ENCODE assay signal across 18 cellular contexts in the genomic region with DNA sequence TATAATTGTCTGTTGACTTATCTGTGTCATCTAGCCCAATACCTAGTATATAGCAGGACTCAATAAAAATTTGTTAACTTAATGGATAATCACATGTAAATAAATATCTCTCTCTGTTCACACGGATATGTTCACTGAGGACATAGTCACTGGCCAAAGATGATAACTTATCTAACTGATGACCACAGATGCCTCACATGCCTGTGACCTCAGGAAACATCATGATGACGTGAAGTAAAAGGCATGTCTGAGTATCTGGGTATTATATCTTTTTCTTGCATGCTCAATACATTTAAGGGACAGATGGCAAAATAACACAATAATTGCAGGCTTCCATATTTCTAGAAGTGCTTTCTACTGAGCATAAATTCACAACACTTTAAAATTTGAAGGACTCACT.
"Had no signal": no experiment of that assay in that cellular context is flagged by ENCODE, and none has a peak within 500 bp of the region (broad histone marks: within the 10 kb centered on the region; RNA-seq: fewer than 3 reads in every experiment).

No MANE protein-coding gene starts in this region.

- H3K4me3 ChIP-seq: ascending aorta, lung, skin epidermis, tibial nerve, uterus had no signal

- DNase-seq: activated CD4-positive, alpha-beta T cell treated with anti-CD3 and anti-CD28 coated beads, Interleukin-2, amount 50 U/mL, for 1 hour; activated CD4-positive, CD25-positive, alpha-beta regulatory T cell treated with anti-CD3 and anti-CD28 coated beads, Interleukin-2, amount 50 U/mL, for 72 hours; activated effector memory CD4-positive, alpha-beta T cell treated with anti-CD3 and anti-CD28 coated beads, Interleukin-2, amount 50 U/mL, for 16 hours; activated naive CD4-positive, alpha-beta T cell treated with anti-CD3 and anti-CD28 coated beads, Interleukin-2, amount 50 U/mL, for 16 hours; activated T-cell treated with anti-CD3 and anti-CD28 coated beads, Interleukin-2, amount 50 U/mL, for 72 hours; cerebellar nuclear complex; effector CD4-positive, alpha-beta T cell; nephron progenitor cell; nucleus accumbens; T-helper 2 cell; uterus had no signal

- ATAC-seq: activated T-cell treated with anti-CD3 and anti-CD28 coated beads, Interleukin-2, amount 50 U/mL, for 72 hours had no signal

- H3K36me3 ChIP-seq: ascending aorta, tibial nerve, uterus had no signal

- H3K27ac ChIP-seq: ascending aorta, skin epidermis, tibial nerve, uterus, VCaP had no signal

- H3K4me1 ChIP-seq: ascending aorta, tibial nerve, uterus had no signal

- FAIRE-seq: bronchial epithelial cell, islet of Langerhans had no signal

- H3K9me3 ChIP-seq: ascending aorta, tibial nerve, uterus had no signal

- H3K27me3 ChIP-seq: ascending aorta, tibial nerve, uterus had no signal
